Comparison of ENCODE assay signal across 1 cellular context in genomic region chr9:89759563-89759962, GRCh38.
TF ChIP-seq lines count a peak whose summit lies in the region.

No MANE protein-coding gene starts in this region.

TF ChIP-seq in GM23338, 12 proteins besides CTCF, POLR2A, EP300 and RAD21 (continued from another document):
- no peak for TF ChIP-seq ZNF462 (CRISPR knock-in tag; IDR thresholded peaks at IDR 0.05)
